In genomic region chr2:151828890-151829324, GRCh38 we compare ENCODE assay signal across 8 cellular contexts. TPM values are rescaled to one million over a fixed set of nuclear protein-coding genes. Genes with fewer than 3 reads are reported as not detected.
DNase-seq lines count a peak whose midpoint lies in the region; ATAC-seq and TF ChIP-seq lines count a peak whose summit lies in the region.

No MANE protein-coding gene starts in this region.

- DNase-seq in activated naive CD4-positive, alpha-beta T cell treated with anti-CD3 and anti-CD28 coated beads for 36 hours = no peak
- no peak for DNase-seq in activated naive CD4-positive, alpha-beta T cell (lab: John Stamatoyannopoulos, UW)
- no peak for DNase-seq in body of pancreas
- DNase-seq in lung (ENCODE audit: low spot score) = no peak
- DNase-seq in tibial nerve (ENCODE audit: low spot score in 2 of 2) = no peak
- DNase-seq in stimulated activated CD4-positive, alpha-beta T cell treated with anti-CD3 and anti-CD28 coated beads, Interleukin-4, amount 100 ng/mL, for 4 hours = no peak
- DNase-seq in activated CD8-positive, alpha-beta memory T cell treated with anti-CD3 and anti-CD28 coated beads for 24 hours = no peak
- no peak for DNase-seq in glomerular visceral epithelial cell (ENCODE audit: extremely low spot score)

- no peak for ATAC-seq in body of pancreas
- no peak for ATAC-seq in lung (ENCODE audit: insufficient read depth, low FRiP score)

- peak overlapping the region; percentile 53 to 87 (median 84) for H3K27ac ChIP-seq in body of pancreas
- H3K27ac ChIP-seq in lung (ENCODE audit: low read depth in 1 of 2, low read length in 1 of 2) = peak overlapping the region; percentile 86 to 96
- H3K27ac ChIP-seq in tibial nerve = peak overlapping the region; percentile 82 to 90 (median 90)

- TF ChIP-seq POLR2A in body of pancreas (IDR thresholded peaks at IDR 0.05) (no peak), tibial nerve (IDR thresholded peaks at IDR 0.05) (no peak)

- peaks cover 33% of the 10 kb centered on the region for H3K4me1 Mint-ChIP-seq in activated naive CD4-positive, alpha-beta T cell treated with anti-CD3 and anti-CD28 coated beads for 36 hours (ENCODE audit: low read depth)

- no peak for TF ChIP-seq EP300 in tibial nerve (IDR thresholded peaks at IDR 0.05)

- H3K4me3 Mint-ChIP-seq in activated naive CD4-positive, alpha-beta T cell treated with anti-CD3 and anti-CD28 coated beads for 36 hours = peak overlapping the region; percentile 95

- H3K27me3 ChIP-seq in body of pancreas = no peaks in the 10 kb centered on the region
- no peaks in the 10 kb centered on the region for H3K27me3 ChIP-seq in lung (ENCODE audit: control insufficient read depth, insufficient read depth)
- no peaks in the 10 kb centered on the region for H3K27me3 ChIP-seq in tibial nerve

- WGBS in body of pancreas, 2 donors = 65 to 73% methylated on average over 5 of the region's 5 CpGs
- WGBS in lung, 2 donors = 84 to 94% methylated on average over 5 of the region's 5 CpGs
- 86% methylated on average over 5 of the region's 5 CpGs for WGBS in tibial nerve, 2 donors

- TF ChIP-seq CTCF in body of pancreas (IDR thresholded peaks at IDR 0.05) (no peak), lung (IDR thresholded peaks at IDR 0.05; ENCODE audit: control extremely low read depth, extremely low read depth) (no peak), tibial nerve (IDR thresholded peaks at IDR 0.05) (no peak)

- no peaks in the 10 kb centered on the region for H3K9me3 Mint-ChIP-seq in activated naive CD4-positive, alpha-beta T cell treated with anti-CD3 and anti-CD28 coated beads for 36 hours

- H3K27ac Mint-ChIP-seq in activated naive CD4-positive, alpha-beta T cell treated with anti-CD3 and anti-CD28 coated beads for 36 hours = peak overlapping the region; percentile 71

- no peaks in the 10 kb centered on the region for H3K27me3 Mint-ChIP-seq in activated naive CD4-positive, alpha-beta T cell treated with anti-CD3 and anti-CD28 coated beads for 36 hours (ENCODE audit: low read depth)

- peak overlapping the region in 1 of 2 donors; percentile 98 for H3K4me3 ChIP-seq in body of pancreas
- H3K4me3 ChIP-seq in lung = peak overlapping the region; percentile 75
- H3K4me3 ChIP-seq in tibial nerve = peak overlapping the region; percentile 21 to 90 (median 73)

- H3K36me3 ChIP-seq in body of pancreas (replicated peaks in 1 of 2; ENCODE audit: insufficient read depth in 1 of 2, low read depth in 2 of 2) (no peaks in the 10 kb centered on the region), lung (ENCODE audit: control insufficient read depth in 2 of 2, insufficient read depth in 2 of 2, low read length in 2 of 2) (no peaks in the 10 kb centered on the region), tibial nerve (no peaks in the 10 kb centered on the region)

- H3K9me3 ChIP-seq in body of pancreas (no peaks in the 10 kb centered on the region), lung (ENCODE audit: control insufficient read depth in 2 of 2, insufficient read depth in 1 of 2, low read length in 1 of 2) (no peaks in the 10 kb centered on the region), tibial nerve (no peaks in the 10 kb centered on the region)

- H3K36me3 Mint-ChIP-seq in activated naive CD4-positive, alpha-beta T cell treated with anti-CD3 and anti-CD28 coated beads for 36 hours (ENCODE audit: low read depth) = no peaks in the 10 kb centered on the region

- peaks cover 24% of the 10 kb centered on the region for H3K4me1 ChIP-seq in body of pancreas
- peaks cover 3 to 11% of the 10 kb centered on the region in 2 donors for H3K4me1 ChIP-seq in lung (ENCODE audit: control insufficient read depth in 2 of 2, insufficient read depth in 2 of 2, low read length in 2 of 2)
- H3K4me1 ChIP-seq in tibial nerve = peaks cover 0 to 35% (median 8%) of the 10 kb centered on the region in 4 donors

- intact Hi-C loops in activated naive CD4-positive, alpha-beta T cell treated with anti-CD3 and anti-CD28 coated beads for 36 hours (cut with micrococcal nuclease) = loop anchor here (1.0 to 10.0 kb wide), 9 partner anchors 9 to 888 kb away; partner anchors contain the start of genes NMI and PRPF40A
- intact Hi-C loops in body of pancreas (cut with DNase I) = no loop called here

- CTCF ChIA-PET in activated naive CD4-positive, alpha-beta T cell treated with anti-CD3 and anti-CD28 coated beads for 36 hours (lab: Charles Lee) = interaction anchor here (0.7 to 0.8 kb wide), 2 partner anchors 9 to 11 kb away, joined by 3 read pairs; no protein-coding TSS in a partner anchor

RNA-seq across cellular contexts. Expression of gene ARL5A, which starts 0.7 kb away (rescaled TPM):
- 10 to 100 TPM; 40.6 to 43.7 TPM for total RNA-seq in activated naive CD4-positive, alpha-beta T cell treated with anti-CD3 and anti-CD28 coated beads for 36 hours
- 10 to 100 TPM; 21.3 to 21.4 TPM for total RNA-seq in body of pancreas
- total RNA-seq in lung = 100 to 1,000 TPM in 1 of 2 donors, 10 to 100 TPM in 1; 48.8 to 107 TPM
- 10 to 100 TPM; 11.3 to 19.1 TPM for polyA plus RNA-seq in lung
- total RNA-seq in tibial nerve = 10 to 100 TPM; 21.6 to 40.2 (median 29.9) TPM
